ENCODE assay signal across 8 cellular contexts in the genomic region with DNA sequence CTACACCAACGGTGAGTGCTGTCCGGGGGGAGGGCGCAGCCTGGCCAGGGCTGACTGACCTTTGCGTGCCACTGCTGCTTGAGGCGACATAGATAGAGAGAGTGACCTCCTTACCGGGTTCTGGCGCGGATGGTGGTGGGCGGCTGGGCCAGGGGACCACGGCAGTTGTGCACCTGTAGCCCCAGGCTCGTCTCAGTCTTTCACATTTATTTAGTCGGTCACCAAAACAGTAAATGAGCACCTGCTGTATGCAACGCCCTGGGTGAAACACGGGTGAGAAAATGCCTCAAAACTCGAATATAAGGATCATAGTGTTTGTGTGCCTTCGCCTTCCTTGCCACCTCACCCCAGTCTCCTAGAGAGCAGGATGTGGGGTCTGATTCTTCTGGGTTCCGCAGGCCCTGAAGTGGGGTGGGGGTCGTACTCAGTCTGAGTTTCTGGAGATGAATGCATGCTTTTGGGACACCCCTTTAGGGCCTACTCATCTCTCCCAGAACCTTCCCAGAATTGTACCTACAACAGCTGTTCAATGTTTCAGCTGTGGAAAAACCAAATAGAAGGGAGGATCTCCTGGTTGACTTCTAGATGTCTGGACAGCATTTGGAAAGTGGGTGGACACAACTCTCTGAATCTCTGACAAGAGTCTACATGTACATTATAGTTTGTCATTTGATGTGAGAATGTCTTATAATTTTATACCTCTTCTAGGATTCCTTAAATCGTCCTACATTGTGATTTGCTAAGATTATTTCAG. TPM values are rescaled to one million over a fixed set of nuclear protein-coding genes. Genes with fewer than 3 reads are reported as not detected.
A peak's percentile ranks its signal among the peaks of the same experiment; 100 is the strongest.
DNase-seq lines count a peak whose midpoint lies in the region; ATAC-seq and TF ChIP-seq lines count a peak whose summit lies in the region.

No MANE protein-coding gene starts in this region.

- H3K36me3 Mint-ChIP-seq in nephron (ENCODE audit: low read depth): peaks cover 3% of the 10 kb centered on the region

- H3K27me3 Mint-ChIP-seq in nephron (ENCODE audit: low read depth): no peaks in the 10 kb centered on the region

- 7% methylated on average over 6 of the region's 19 CpGs for WGBS in esophagus muscularis mucosa

- H3K27ac Mint-ChIP-seq in nephron: peak overlapping the region; percentile 98 to 99 (median 98)

- H3K27ac ChIP-seq in VCaP (peak overlapping the region; percentile 91), esophagus muscularis mucosa (replicated peaks in 1 of 4) (peak overlapping the region; percentile 87 to 97 (median 94))

- peaks cover 26 to 53% (median 36%) of the 10 kb centered on the region in 4 donors for H3K4me1 ChIP-seq in esophagus muscularis mucosa

- no peaks in the 10 kb centered on the region for H3K9me3 Mint-ChIP-seq in nephron

- H3K4me3 Mint-ChIP-seq in nephron: peak overlapping the region; percentile 87 to 97 (median 93)

- no peaks in the 10 kb centered on the region for H3K27me3 ChIP-seq in esophagus muscularis mucosa

- no peaks in the 10 kb centered on the region for H3K36me3 ChIP-seq in esophagus muscularis mucosa

- no peaks in the 10 kb centered on the region for H3K9me3 ChIP-seq in esophagus muscularis mucosa

- TF ChIP-seq CTCF in GM10266 (IDR thresholded peaks at IDR 0.05; ENCODE audit: control insufficient read depth, insufficient read depth, low read depth, missing control alignments) (no peak), VCaP (conservative IDR thresholded peaks at IDR 0.05) (no peak), esophagus muscularis mucosa (IDR thresholded peaks at IDR 0.05) (no peak), nephron (IDR thresholded peaks at IDR 0.05; ENCODE audit: unreplicated experiment in 3 of 3) (no peak)

- TF ChIP-seq POLR2A in esophagus muscularis mucosa (IDR thresholded peaks at IDR 0.05; ENCODE audit: low read depth): no peak

- DNase-seq in GM10266 (ENCODE audit: extremely low spot score) (peak; percentile 29), esophagus muscularis mucosa (ENCODE audit: extremely low spot score) (no peak), NCI-H82 treated with DMSO at 0.1 percent for 48 hours (lab: John Stamatoyannopoulos, UW; ENCODE audit: unreplicated experiment) (no peak), NCI-H510A treated with DMSO at 0.1 percent for 48 hours (lab: John Stamatoyannopoulos, UW) (no peak)

- ATAC-seq in HG02884 (IDR thresholded peaks at IDR 0.05; ENCODE audit: unreplicated experiment): peak; percentile 13
- no peak for ATAC-seq in HG02623 (IDR thresholded peaks at IDR 0.05; ENCODE audit: unreplicated experiment)

- intact Hi-C loops in esophagus muscularis mucosa (cut with DNase I): loop anchor here (2.0 kb wide), 1 partner anchor 17 kb away; a partner anchor contains a TSS

- peaks cover 18% of the 10 kb centered on the region for H3K4me1 Mint-ChIP-seq in nephron

- TF ChIP-seq EP300 in esophagus muscularis mucosa (IDR thresholded peaks at IDR 0.05): no peak

- H3K4me3 ChIP-seq in esophagus muscularis mucosa: peak overlapping the region; percentile 78 to 94 (median 83)

RNA-seq across cellular contexts. Expression of a gene that starts 0.8 kb away (rescaled TPM):
- 10 to 100 TPM; 12.8 to 17.9 (median 14.7) TPM for total RNA-seq in esophagus muscularis mucosa

RNA-seq across cellular contexts. Expression of a gene that starts 16.7 kb away (rescaled TPM):
- total RNA-seq in esophagus muscularis mucosa: 10 to 100 TPM; 32.1 to 43.9 (median 35.9) TPM
